Comparison of ENCODE assay signal across 8 cellular contexts in genomic region chr10:69914373-69915268, GRCh38.
DNase-seq lines count a peak whose midpoint lies in the region; ATAC-seq and TF ChIP-seq lines count a peak whose summit lies in the region.

No MANE protein-coding gene starts in this region.

- H3K9me3 ChIP-seq in Panc1 (ENCODE audit: control insufficient read depth, insufficient read depth, low read depth, low read length), result no peaks in the 10 kb centered on the region

- H3K4me1 Mint-ChIP-seq in activated T-helper 17 cell treated with anti-CD3 and anti-CD28 coated beads, Interleukin-2, amount 50 U/mL, for 72 hours, result no peaks in the 10 kb centered on the region

- H3K27ac Mint-ChIP-seq in activated T-helper 17 cell treated with anti-CD3 and anti-CD28 coated beads, Interleukin-2, amount 50 U/mL, for 72 hours, result no peak overlapping the region

- POLR2A ChIA-PET in Panc1 (lab: Charles Lee), result interaction anchor here (0.5 to 0.6 kb wide), 2 partner anchors 235 to 672 kb away, joined by 3 to 6 read pairs; no protein-coding TSS in a partner anchor

- ATAC-seq in Panc1 (peak; percentile 92), foreskin keratinocyte (peak; percentile 75), HG02973 (IDR thresholded peaks at IDR 0.05; ENCODE audit: unreplicated experiment) (no peak)
- ATAC-seq in activated T-helper 17 cell treated with anti-CD3 and anti-CD28 coated beads, Interleukin-2, amount 50 U/mL, for 72 hours (replicated peaks), result peak; percentile 73

- H3K36me3 ChIP-seq in Panc1 (ENCODE audit: control insufficient read depth, insufficient read depth, low read length), result no peaks in the 10 kb centered on the region

- no peak overlapping the region for H3K4me3 Mint-ChIP-seq in activated T-helper 17 cell treated with anti-CD3 and anti-CD28 coated beads, Interleukin-2, amount 50 U/mL, for 72 hours

- H3K4me3 ChIP-seq in HL-60 (replicated peaks; ENCODE audit: insufficient read depth, low read length) (no peak overlapping the region), Panc1 (ENCODE audit: low read depth in 2 of 2, low read length in 2 of 2) (no peak overlapping the region)

- no TSS peak for BruUV-seq in Panc1 (replicated peaks; lab: Mats Ljungman, UMichigan)

- TF ChIP-seq CTCF in HL-60 (IDR thresholded peaks at IDR 0.05; ENCODE audit: insufficient read depth, low read length), result peak; percentile 89
- peak; percentile 98 for TF ChIP-seq CTCF in Panc1 (IDR thresholded peaks at IDR 0.05)
- TF ChIP-seq CTCF in foreskin keratinocyte (conservative IDR thresholded peaks at IDR 0.05), result peak; percentile 89

- H3K9me3 Mint-ChIP-seq in activated T-helper 17 cell treated with anti-CD3 and anti-CD28 coated beads, Interleukin-2, amount 50 U/mL, for 72 hours, result no peaks in the 10 kb centered on the region

- intact Hi-C loops in Panc1 (cut with micrococcal nuclease; ENCODE audit: unreplicated experiment), result loop anchor here (5.0 to 10.0 kb wide), 3 partner anchors 112 to 270 kb away; partner anchors contain the start of gene COL13A1

- DNase-seq in DMS 273 (lab: John Stamatoyannopoulos, UW; ENCODE audit: unreplicated experiment) (peak; percentile 78), HL-60 (ENCODE audit: low read depth in 1 of 2, low spot score in 1 of 2) (peak; percentile 6 to 42), Panc1 (ENCODE audit: low read depth, low spot score) (peak; percentile 28), foreskin keratinocyte (peak in 1 of 2 donors; percentile 28), nucleus accumbens (lab: John Stamatoyannopoulos, UW) (peak in 48 of 56 donors; percentile 7 to 85 (median 42)), superior temporal gyrus (ENCODE audit: extremely low spot score) (peak; percentile 87)

- peaks cover 7% of the 10 kb centered on the region for H3K27me3 Mint-ChIP-seq in activated T-helper 17 cell treated with anti-CD3 and anti-CD28 coated beads, Interleukin-2, amount 50 U/mL, for 72 hours

- no peaks in the 10 kb centered on the region for H3K36me3 Mint-ChIP-seq in activated T-helper 17 cell treated with anti-CD3 and anti-CD28 coated beads, Interleukin-2, amount 50 U/mL, for 72 hours (ENCODE audit: low read depth)

- H3K27me3 ChIP-seq in HL-60 (ENCODE audit: insufficient read depth, poor library complexity, severe bottlenecking) (peaks cover 2% of the 10 kb centered on the region), Panc1 (ENCODE audit: control insufficient read depth, insufficient read depth, low read length) (no peaks in the 10 kb centered on the region), foreskin keratinocyte (peaks cover 58% of the 10 kb centered on the region)

- no peak overlapping the region for H3K27ac ChIP-seq in HL-60 (replicated peaks)
- no peak overlapping the region for H3K27ac ChIP-seq in Panc1 (ENCODE audit: low read length)
- H3K27ac ChIP-seq in foreskin keratinocyte, result no peak overlapping the region

- CTCF ChIA-PET in Panc1 (lab: Charles Lee), result interaction anchor here (0.6 to 2.7 kb wide), 18 partner anchors 8 to 451 kb away, joined by 3 to 22 read pairs (median 4); no protein-coding TSS in a partner anchor

- in situ Hi-C loops in Panc1 (cut with HindIII; ENCODE audit: low pct_unique_long_range_greater_than_20kb, low sequenced_read_pairs), result no loop called here

- no peaks in the 10 kb centered on the region for H3K4me1 ChIP-seq in Panc1 (ENCODE audit: control insufficient read depth, insufficient read depth, low read length)
- H3K4me1 ChIP-seq in foreskin keratinocyte, result no peaks in the 10 kb centered on the region
